8 cellular contexts compared by ENCODE assay signal in the genomic region with DNA sequence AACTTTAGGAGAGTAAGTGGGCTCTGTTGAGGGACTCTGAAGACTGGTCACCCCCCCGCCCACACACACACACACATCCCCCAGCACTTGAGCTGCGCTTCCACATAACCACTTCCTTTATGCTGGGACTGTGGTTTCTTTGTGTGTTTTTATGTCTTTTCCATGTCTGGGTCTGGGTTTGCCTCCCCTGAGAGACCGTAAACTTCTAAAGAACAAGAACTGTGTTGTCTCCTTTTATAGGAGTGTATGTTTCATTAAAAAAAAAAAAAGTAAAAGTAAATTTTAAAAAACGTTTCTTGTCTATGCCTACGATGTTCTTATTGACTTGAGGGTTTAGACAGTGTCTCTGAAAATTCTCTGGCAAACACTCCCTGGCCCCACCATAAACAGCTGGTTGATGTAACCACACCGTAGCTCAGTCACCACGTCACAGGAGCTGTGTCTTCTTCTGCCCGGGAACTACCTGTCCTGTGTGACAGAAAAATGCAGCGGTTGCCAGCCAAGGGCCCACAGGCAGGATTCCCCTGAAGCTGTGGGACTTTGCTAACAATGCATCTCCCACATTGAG.
DNase-seq lines count a peak whose midpoint lies in the region; ATAC-seq lines count a peak whose summit lies in the region.
"Had no signal": no experiment of that assay in that cellular context is flagged by ENCODE, and none has a peak within 500 bp of the region (broad histone marks: within the 10 kb centered on the region; RNA-seq: fewer than 3 reads in every experiment).

No MANE protein-coding gene starts in this region.

- ATAC-seq in GM18870 (IDR thresholded peaks at IDR 0.05; ENCODE audit: unreplicated experiment) (peak; percentile 64), HG02840 (IDR thresholded peaks at IDR 0.05; ENCODE audit: low FRiP score, unreplicated experiment) (peak; percentile 55)
- ATAC-seq: Panc1 had no signal

- DNase-seq in SKM-1 treated with dmso at 0.1 percent for 144 hours (lab: John Stamatoyannopoulos, UW; ENCODE audit: unreplicated experiment) (peak; percentile 15), glomerular visceral epithelial cell (ENCODE audit: extremely low spot score) (peak; percentile 54), NCI-H1048 (lab: John Stamatoyannopoulos, UW) (no peak), NCI-H2227 (lab: John Stamatoyannopoulos, UW; ENCODE audit: unreplicated experiment) (no peak), NCI-H345 treated with DMSO at 0.1 percent for 48 hours (lab: John Stamatoyannopoulos, UW; ENCODE audit: unreplicated experiment) (no peak)

Comparison
In these comparisons a context has a peak if more than half of its experiments do, and no peak if none do; other contexts are left out.
1. DNase-seq: peak in SKM-1 treated with dmso at 0.1 percent for 144 hours (single experiment) and glomerular visceral epithelial cell (single experiment); none in NCI-H1048 (single experiment), NCI-H2227 (single experiment) and NCI-H345 treated with DMSO at 0.1 percent for 48 hours (single experiment).